15 cellular contexts compared by ENCODE assay signal in the genomic region with DNA sequence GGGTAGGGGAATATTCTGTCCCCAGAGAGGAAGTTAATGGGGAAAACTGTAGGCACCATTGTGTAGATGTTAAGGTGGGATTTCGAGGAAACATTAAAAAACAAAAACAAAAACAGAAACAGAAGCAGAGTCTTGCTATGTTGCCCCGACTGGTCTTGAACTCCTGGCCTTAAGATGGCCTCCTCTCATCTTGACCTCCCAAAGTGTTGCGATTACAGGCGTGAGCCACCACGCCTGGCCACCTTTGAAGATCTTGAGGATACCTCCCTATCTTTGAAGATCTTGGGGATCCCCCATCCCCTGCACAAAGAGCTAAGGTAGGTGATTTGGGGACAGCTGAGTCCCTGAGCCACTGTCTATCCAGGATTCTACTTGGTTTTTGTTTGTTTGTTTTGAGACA. TPM values are rescaled to one million over a fixed set of nuclear protein-coding genes. Genes with fewer than 3 reads are reported as not detected.
DNase-seq lines count a peak whose midpoint lies in the region; ATAC-seq, FAIRE-seq and TF ChIP-seq lines count a peak whose summit lies in the region.
"Had no signal": no experiment of that assay in that cellular context is flagged by ENCODE, and none has a peak within 500 bp of the region (broad histone marks: within the 10 kb centered on the region; RNA-seq: fewer than 3 reads in every experiment).

No MANE protein-coding gene starts in this region.

- no peak overlapping the region for H3K27ac ChIP-seq in MM.1S (ENCODE audit: low read length)
- no peak overlapping the region for H3K27ac ChIP-seq in adrenal gland
- H3K27ac ChIP-seq: cardiac muscle cell, SK-N-MC, suprapubic skin had no signal

- H3K36me3 Mint-ChIP-seq in activated T-cell treated with anti-CD3 and anti-CD28 coated beads, Interleukin-2, amount 50 U/mL, for 24 hours (ENCODE audit: low read depth), result peaks cover 30% of the 10 kb centered on the region
- H3K36me3 Mint-ChIP-seq in activated naive CD8-positive, alpha-beta T cell treated with anti-CD3 and anti-CD28 coated beads, Interleukin-2, amount 10 ng/mL, durations not matched to agents 7 days and 5 days, result peaks cover 1% of the 10 kb centered on the region
- H3K36me3 Mint-ChIP-seq in stimulated activated memory B cell treated with anti-CD40 and anti-IgM and Interleukin-4, amounts not matched to agents 10 μg/mL and 1 μg/mL and 100 μg/mL, for 72 hours, result peaks cover 10% of the 10 kb centered on the region

- H3K79me2 ChIP-seq in MM.1S (ENCODE audit: low read length), result peaks cover 18% of the 10 kb centered on the region

- peak overlapping the region; percentile 77 for H3K4me3 ChIP-seq in MM.1S (ENCODE audit: low read length)
- no peak overlapping the region for H3K4me3 ChIP-seq in adrenal gland
- H3K4me3 ChIP-seq: cardiac muscle cell, SK-N-MC, smooth muscle cell, suprapubic skin had no signal

- H2AFZ ChIP-seq in MM.1S (ENCODE audit: low read length), result peak overlapping the region; percentile 97

- no peak for TF ChIP-seq CTCF in MM.1S (IDR thresholded peaks at IDR 0.05; ENCODE audit: low read length)
- TF ChIP-seq CTCF in adrenal gland (IDR thresholded peaks at IDR 0.05), result no peak

- ATAC-seq in activated naive CD8-positive, alpha-beta T cell treated with anti-CD3 and anti-CD28 coated beads, Interleukin-2, amount 10 ng/mL, durations not matched to agents 7 days and 5 days (ENCODE audit: low read depth), result no peak
- ATAC-seq in stimulated activated memory B cell treated with anti-CD40 and anti-IgM and Interleukin-4, amounts not matched to agents 10 μg/mL and 1 μg/mL and 100 μg/mL, for 72 hours, result no peak
- no peak for ATAC-seq in HG03442 (IDR thresholded peaks at IDR 0.05; ENCODE audit: unreplicated experiment)

- 77 to 89% (median 84%) methylated on average over 5 of the region's 5 CpGs for WGBS in adrenal gland, 4 donors

- no peaks in the 10 kb centered on the region for H3K27me3 ChIP-seq in MM.1S (replicated peaks; ENCODE audit: insufficient read depth, low read length)
- H3K27me3 ChIP-seq in adrenal gland, result no peaks in the 10 kb centered on the region
- H3K27me3 ChIP-seq: cardiac muscle cell, suprapubic skin had no signal

- DNase-seq in activated T-cell treated with anti-CD3 and anti-CD28 coated beads, Interleukin-2, amount 50 U/mL, for 24 hours, result no peak
- DNase-seq in activated T-cell treated with anti-CD3 and anti-CD28 coated beads for 4 hours (no peak), MM.1S (no peak), adrenal gland (no peak), urothelium cell line (ENCODE audit: low spot score) (no peak)
- no peak for DNase-seq in activated naive CD8-positive, alpha-beta T cell treated with anti-CD3 and anti-CD28 coated beads, Interleukin-2, amount 10 ng/mL, durations not matched to agents 7 days and 5 days
- DNase-seq: NCI-H1048 had no signal

- H3K9me3 ChIP-seq in MM.1S (replicated peaks; ENCODE audit: insufficient read depth, low read length) (no peaks in the 10 kb centered on the region), adrenal gland (replicated peaks in 1 of 3) (no peaks in the 10 kb centered on the region)
- H3K9me3 ChIP-seq: suprapubic skin had no signal

- peaks cover 12% of the 10 kb centered on the region; the same call in 1 of the 2 replicates for H3K4me1 ChIP-seq in MM.1S (ENCODE audit: low read length)
- no peaks in the 10 kb centered on the region for H3K4me1 ChIP-seq in adrenal gland (replicated peaks in 1 of 2)

- peak overlapping the region; percentile 95 for H3K27ac Mint-ChIP-seq in activated T-cell treated with anti-CD3 and anti-CD28 coated beads, Interleukin-2, amount 50 U/mL, for 24 hours
- peak overlapping the region; percentile 96 for H3K27ac Mint-ChIP-seq in activated naive CD8-positive, alpha-beta T cell treated with anti-CD3 and anti-CD28 coated beads, Interleukin-2, amount 10 ng/mL, durations not matched to agents 7 days and 5 days
- peak overlapping the region; percentile 90 for H3K27ac Mint-ChIP-seq in stimulated activated memory B cell treated with anti-CD40 and anti-IgM and Interleukin-4, amounts not matched to agents 10 μg/mL and 1 μg/mL and 100 μg/mL, for 72 hours

- peak overlapping the region; percentile 68; the same call in 1 of the 2 replicates for H3K9ac ChIP-seq in MM.1S (ENCODE audit: low read length)

- intact Hi-C loops in adrenal gland (cut with DNase I), result loop anchor here in 1 of 2 donors (5.0 kb wide), 1 partner anchor 52 kb away; no protein-coding TSS in a partner anchor

- H3K4me2 ChIP-seq in MM.1S (ENCODE audit: low read depth, low read length), result peak overlapping the region; percentile 92; the same call in 1 of the 2 replicates
- H3K4me2 ChIP-seq: smooth muscle cell had no signal

- no peak for TF ChIP-seq POLR2A in adrenal gland (IDR thresholded peaks at IDR 0.05)

- no peak for FAIRE-seq in urothelium cell line (lab: Jason Lieb, UNC)
- FAIRE-seq: D721Med, HTR-8/SVneo had no signal

- H4K20me1 ChIP-seq in MM.1S (ENCODE audit: insufficient read depth, low read length), result no peaks in the 10 kb centered on the region

- H3F3A ChIP-seq in MM.1S (ENCODE audit: insufficient read depth, low read length), result no peaks in the 10 kb centered on the region

- POLR2A ChIA-PET in activated naive CD8-positive, alpha-beta T cell treated with anti-CD3 and anti-CD28 coated beads, Interleukin-2, amount 10 ng/mL, durations not matched to agents 7 days and 5 days (lab: Charles Lee), result interaction anchor here (0.6 to 1.3 kb wide), 4 partner anchors 10 to 69 kb away, joined by 3 to 6 read pairs (median 4); a partner anchor contains a TSS

- H3K9me3 Mint-ChIP-seq in activated T-cell treated with anti-CD3 and anti-CD28 coated beads, Interleukin-2, amount 50 U/mL, for 24 hours, result no peaks in the 10 kb centered on the region
- no peaks in the 10 kb centered on the region for H3K9me3 Mint-ChIP-seq in activated naive CD8-positive, alpha-beta T cell treated with anti-CD3 and anti-CD28 coated beads, Interleukin-2, amount 10 ng/mL, durations not matched to agents 7 days and 5 days
- H3K9me3 Mint-ChIP-seq in stimulated activated memory B cell treated with anti-CD40 and anti-IgM and Interleukin-4, amounts not matched to agents 10 μg/mL and 1 μg/mL and 100 μg/mL, for 72 hours, result no peaks in the 10 kb centered on the region

- no peaks in the 10 kb centered on the region for H3K9me2 ChIP-seq in MM.1S (replicated peaks; ENCODE audit: insufficient read depth, low read length)

- H3K27me3 Mint-ChIP-seq in activated T-cell treated with anti-CD3 and anti-CD28 coated beads, Interleukin-2, amount 50 U/mL, for 24 hours, result no peaks in the 10 kb centered on the region
- no peaks in the 10 kb centered on the region for H3K27me3 Mint-ChIP-seq in activated naive CD8-positive, alpha-beta T cell treated with anti-CD3 and anti-CD28 coated beads, Interleukin-2, amount 10 ng/mL, durations not matched to agents 7 days and 5 days
- no peaks in the 10 kb centered on the region for H3K27me3 Mint-ChIP-seq in stimulated activated memory B cell treated with anti-CD40 and anti-IgM and Interleukin-4, amounts not matched to agents 10 μg/mL and 1 μg/mL and 100 μg/mL, for 72 hours

- H3K4me1 Mint-ChIP-seq in activated T-cell treated with anti-CD3 and anti-CD28 coated beads, Interleukin-2, amount 50 U/mL, for 24 hours (ENCODE audit: low read depth), result peaks cover 32% of the 10 kb centered on the region
- H3K4me1 Mint-ChIP-seq in activated naive CD8-positive, alpha-beta T cell treated with anti-CD3 and anti-CD28 coated beads, Interleukin-2, amount 10 ng/mL, durations not matched to agents 7 days and 5 days, result peaks cover 21% of the 10 kb centered on the region
- peaks cover 36% of the 10 kb centered on the region for H3K4me1 Mint-ChIP-seq in stimulated activated memory B cell treated with anti-CD40 and anti-IgM and Interleukin-4, amounts not matched to agents 10 μg/mL and 1 μg/mL and 100 μg/mL, for 72 hours

- H3K36me3 ChIP-seq in MM.1S (replicated peaks; ENCODE audit: insufficient read depth, low read length) (no peaks in the 10 kb centered on the region), adrenal gland (replicated peaks in 1 of 2) (no peaks in the 10 kb centered on the region)
- H3K36me3 ChIP-seq: cardiac muscle cell, suprapubic skin had no signal

- H3K4me3 Mint-ChIP-seq in activated T-cell treated with anti-CD3 and anti-CD28 coated beads, Interleukin-2, amount 50 U/mL, for 24 hours, result peak overlapping the region; percentile 94
- peak overlapping the region; percentile 92 for H3K4me3 Mint-ChIP-seq in activated naive CD8-positive, alpha-beta T cell treated with anti-CD3 and anti-CD28 coated beads, Interleukin-2, amount 10 ng/mL, durations not matched to agents 7 days and 5 days
- H3K4me3 Mint-ChIP-seq in stimulated activated memory B cell treated with anti-CD40 and anti-IgM and Interleukin-4, amounts not matched to agents 10 μg/mL and 1 μg/mL and 100 μg/mL, for 72 hours, result peak overlapping the region; percentile 85

RNA-seq across cellular contexts. Expression of a gene that starts 0.6 kb away (rescaled TPM):
- total RNA-seq in activated naive CD8-positive, alpha-beta T cell treated with anti-CD3 and anti-CD28 coated beads, Interleukin-2, amount 10 ng/mL, durations not matched to agents 7 days and 5 days, result 100 to 1,000 TPM; 182 to 189 TPM
- total RNA-seq in adrenal gland, result 10 to 100 TPM in 2 of 8 donors, 1 to 10 TPM in 6; 3.7 to 17.7 (median 8.0) TPM
- polyA plus RNA-seq in adrenal gland, result 10 to 100 TPM in 1 of 3 donors, 1 to 10 TPM in 2; 4.8 to 11.1 (median 8.4) TPM

RNA-seq across cellular contexts. Expression of a gene that starts 6.6 kb away (rescaled TPM):
- 10 to 100 TPM; 77.9 to 78.5 TPM for total RNA-seq in activated naive CD8-positive, alpha-beta T cell treated with anti-CD3 and anti-CD28 coated beads, Interleukin-2, amount 10 ng/mL, durations not matched to agents 7 days and 5 days
- total RNA-seq in adrenal gland, result 10 to 100 TPM; 24.2 to 42.7 (median 28.1) TPM
- polyA plus RNA-seq in adrenal gland, result 10 to 100 TPM in 1 of 3 donors, 1 to 10 TPM in 2; 4.1 to 14.0 (median 5.5) TPM

RNA-seq across cellular contexts. Expression of a gene that starts 24.2 kb away (rescaled TPM):
- 1 to 10 TPM; 7.6 to 9.4 TPM for total RNA-seq in activated naive CD8-positive, alpha-beta T cell treated with anti-CD3 and anti-CD28 coated beads, Interleukin-2, amount 10 ng/mL, durations not matched to agents 7 days and 5 days
- 10 to 100 TPM; 21.1 to 35.1 (median 29.8) TPM for total RNA-seq in adrenal gland
- polyA plus RNA-seq in adrenal gland, result 10 to 100 TPM; 26.6 to 45.3 (median 33.4) TPM

RNA-seq across cellular contexts. Expression of a gene that starts 30.4 kb away (rescaled TPM):
- total RNA-seq in activated naive CD8-positive, alpha-beta T cell treated with anti-CD3 and anti-CD28 coated beads, Interleukin-2, amount 10 ng/mL, durations not matched to agents 7 days and 5 days, result 1 to 10 TPM; 3.9 to 5.0 TPM
- total RNA-seq in adrenal gland, result 1 to 10 TPM in 6 of 8 donors, not detected in 2; 1.0 to 4.5 (median 2.0) TPM
- 10 to 100 TPM in 1 of 3 donors, 1 to 10 TPM in 1, under 1 TPM in 1; 0.48 to 38.8 (median 8.8) TPM for polyA plus RNA-seq in adrenal gland

RNA-seq across cellular contexts. Expression of a gene that starts 40.4 kb away (rescaled TPM):
- 100 to 1,000 TPM; 277 to 290 TPM for total RNA-seq in activated naive CD8-positive, alpha-beta T cell treated with anti-CD3 and anti-CD28 coated beads, Interleukin-2, amount 10 ng/mL, durations not matched to agents 7 days and 5 days
- total RNA-seq in adrenal gland, result 100 to 1,000 TPM in 4 of 8 donors, 10 to 100 TPM in 4; 56.1 to 160 (median 104) TPM
- polyA plus RNA-seq in adrenal gland, result 100 to 1,000 TPM in 2 of 3 donors, 10 to 100 TPM in 1; 61.5 to 408 (median 297) TPM

Comparison
In these comparisons a context has a peak if more than half of its experiments do, and no peak if none do; other contexts are left out.
1. RNA of a gene that starts 0.6 kb away (total RNA-seq): 182 to 189 TPM in activated naive CD8-positive, alpha-beta T cell treated with anti-CD3 and anti-CD28 coated beads, Interleukin-2, amount 10 ng/mL, durations not matched to agents 7 days and 5 days; 3.7 to 17.7 TPM in adrenal gland; every median in the first group is over 4 times any median in the second.
2. Peak in every context shown above with its lines, with median percentiles within 50 percentile points of each other: H3K27ac Mint-ChIP-seq and H3K4me3 Mint-ChIP-seq.